Comparison of ENCODE assay signal across 8 cellular contexts in the genomic region with DNA sequence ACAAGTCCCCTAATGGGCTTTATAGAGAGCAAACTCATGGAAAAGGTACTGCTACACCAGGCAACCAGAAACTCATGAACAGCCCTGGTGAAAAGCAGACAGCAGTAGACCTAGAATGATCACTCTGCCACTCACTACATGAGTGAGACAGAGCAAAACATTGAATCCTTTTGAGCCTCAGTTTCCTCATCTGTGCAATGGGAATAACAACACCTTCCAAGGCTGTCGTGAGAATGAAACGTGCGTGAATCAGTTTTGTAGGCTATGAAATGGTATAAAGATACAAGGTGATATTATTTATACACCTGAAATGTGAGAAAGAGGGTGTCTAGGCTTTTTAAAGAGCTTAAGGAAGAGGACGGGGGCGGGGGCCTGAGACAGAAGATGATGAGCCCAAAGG. TPM values are rescaled to one million over a fixed set of nuclear protein-coding genes. Genes with fewer than 3 reads are reported as not detected.
"Had no signal": no experiment of that assay in that cellular context is flagged by ENCODE, and none has a peak within 500 bp of the region (broad histone marks: within the 10 kb centered on the region; RNA-seq: fewer than 3 reads in every experiment).

No MANE protein-coding gene starts in this region.

- H3K4me2 ChIP-seq: GM23338 had no signal

- H3K27ac Mint-ChIP-seq: GM23338, H9, IgD-negative memory B cell had no signal

- FAIRE-seq: H1, H54, HTR-8/SVneo had no signal

- H2AFZ ChIP-seq: GM23338 had no signal

- H3K4me1 Mint-ChIP-seq: IgD-negative memory B cell had no signal

- H3K4me3 Mint-ChIP-seq: GM23338, H9, IgD-negative memory B cell had no signal

- ATAC-seq: GM23338 had no signal

- H3K9me3 Mint-ChIP-seq: IgD-negative memory B cell had no signal

- H3K36me3 Mint-ChIP-seq: IgD-negative memory B cell had no signal

- H3K4me3 ChIP-seq: GM23338 had no signal

- DNase-seq: H9, HCEC 1CT, KG1 had no signal

RNA-seq across cellular contexts. Expression of a gene that starts 14.3 kb away (rescaled TPM):
- polyA plus RNA-seq: IgD-negative memory B cell had no signal
